9 cellular contexts compared by ENCODE assay signal in genomic region chr3:43650345-43650744, GRCh38.
"Had no signal": no experiment of that assay in that cellular context is flagged by ENCODE, and none has a peak within 500 bp of the region (broad histone marks: within the 10 kb centered on the region; RNA-seq: fewer than 3 reads in every experiment).

No MANE protein-coding gene starts in this region.

- H3K27ac ChIP-seq: GM23248, HL-60, KMS-11 had no signal

- FAIRE-seq: H54 had no signal

- H3K27ac Mint-ChIP-seq: H9, HFFc6 had no signal

- H3K4me3 Mint-ChIP-seq: H9 had no signal

- H3K4me3 ChIP-seq: GM23248 had no signal

- DNase-seq: GM23248, HCEC 1CT, HFFc6, IMR-90, KBM-7 had no signal

- H3K9me3 Mint-ChIP-seq: H9, HFFc6 had no signal

- H2AFZ ChIP-seq: GM23248 had no signal

- H3K4me2 ChIP-seq: KMS-11 had no signal

- H3K9ac ChIP-seq: GM23248, KMS-11 had no signal
